ENCODE assay signal across 9 cellular contexts in genomic region chr5:31638286-31638685, GRCh38. TPM values are rescaled to one million over a fixed set of nuclear protein-coding genes. Genes with fewer than 3 reads are reported as not detected.
DNase-seq lines count a peak whose midpoint lies in the region; ATAC-seq and TF ChIP-seq lines count a peak whose summit lies in the region.
"Had no signal": no experiment of that assay in that cellular context is flagged by ENCODE, and none has a peak within 500 bp of the region (broad histone marks: within the 10 kb centered on the region; RNA-seq: fewer than 3 reads in every experiment).

No MANE protein-coding gene starts in this region.

- peak overlapping the region in 3 of 5 donors; percentile 53 to 60 (median 57) for H3K27ac ChIP-seq in adrenal gland
- peak overlapping the region in 1 of 4 donors; percentile 60 for H3K27ac ChIP-seq in tibial nerve

- H3K4me1 ChIP-seq in adrenal gland (replicated peaks in 1 of 2) (peaks cover 12 to 38% of the 10 kb centered on the region in 2 donors), tibial nerve (peaks cover 0 to 18% (median 4%) of the 10 kb centered on the region in 4 donors)

- ATAC-seq in GM18861 (IDR thresholded peaks at IDR 0.05; ENCODE audit: unreplicated experiment): peak; percentile 8
- peak; percentile 4 for ATAC-seq in HG03045 (IDR thresholded peaks at IDR 0.05; ENCODE audit: unreplicated experiment)
- no peak for ATAC-seq in left lobe of liver

- no peaks in the 10 kb centered on the region for H3K36me3 ChIP-seq in adrenal gland (replicated peaks in 1 of 2)
- no peaks in the 10 kb centered on the region for H3K36me3 ChIP-seq in tibial nerve

- TF ChIP-seq POLR2A in adrenal gland (IDR thresholded peaks at IDR 0.05): no peak
- no peak for TF ChIP-seq POLR2A in tibial nerve (IDR thresholded peaks at IDR 0.05)

- H3K27me3 ChIP-seq in adrenal gland: no peaks in the 10 kb centered on the region
- H3K27me3 ChIP-seq in tibial nerve: no peaks in the 10 kb centered on the region

- H3K9me3 ChIP-seq in adrenal gland (replicated peaks in 1 of 3): no peaks in the 10 kb centered on the region
- H3K9me3 ChIP-seq in tibial nerve: no peaks in the 10 kb centered on the region

- TF ChIP-seq EP300 in tibial nerve (IDR thresholded peaks at IDR 0.05): no peak

- H3K4me3 ChIP-seq in adrenal gland (peak overlapping the region in 2 of 4 donors; percentile 50 to 88), tibial nerve (peak overlapping the region; percentile 53 to 76 (median 61))

- intact Hi-C loops in adrenal gland (cut with DNase I): no loop called here

- DNase-seq in adrenal gland (peak; percentile 25 to 72 (median 55)), left lobe of liver (ENCODE audit: low spot score) (peak; percentile 50), tibial nerve (ENCODE audit: low spot score in 2 of 2) (peak in 1 of 2 donors; percentile 19), ACHN (no peak), SW480 (ENCODE audit: low spot score) (no peak), NCI-H2029 treated with DMSO at 0.1 percent for 48 hours (lab: John Stamatoyannopoulos, UW) (no peak)

- WGBS in adrenal gland, 4 donors: 8 to 22% (median 12%) methylated on average over 3 to 9 of the region's 9 CpGs
- WGBS in tibial nerve, 2 donors: 11 to 17% methylated on average over 9 of the region's 9 CpGs

- in situ Hi-C loops in ACHN (cut with HindIII; ENCODE audit: low pct_ligation_motif_present, low pct_unique_long_range_greater_than_20kb, low sequenced_read_pairs): no loop called here

- TF ChIP-seq CTCF in adrenal gland (IDR thresholded peaks at IDR 0.05): no peak
- TF ChIP-seq CTCF in tibial nerve (IDR thresholded peaks at IDR 0.05): no peak

RNA-seq across cellular contexts. Expression of gene PDZD2, which starts 0.6 kb away (rescaled TPM):
- 10 to 100 TPM in 2 of 8 donors, 1 to 10 TPM in 6; 4.8 to 10.3 (median 8.4) TPM for total RNA-seq in adrenal gland
- polyA plus RNA-seq in adrenal gland: 1 to 10 TPM; 2.2 to 4.3 (median 3.1) TPM
- total RNA-seq in left lobe of liver: 0.63 TPM
- 100 to 1,000 TPM; 102 to 153 (median 117) TPM for total RNA-seq in tibial nerve
- total RNA-seq: T-helper 2 cell treated with Interferon-gamma antibody and Interleukin-4, amounts not matched to agents 100 ng/mL and 5 ng/mL, for 36 hours had no signal

Comparison
In these comparisons a context has a peak if more than half of its experiments do, and no peak if none do; other contexts are left out.
1. DNase-seq: peak in adrenal gland (7 of 7) and left lobe of liver (single experiment); none in ACHN (single experiment), SW480 (single experiment) and NCI-H2029 treated with DMSO at 0.1 percent for 48 hours (single experiment).
2. RNA of gene PDZD2, which starts 0.6 kb away (total RNA-seq): 102 to 153 TPM in tibial nerve; 4.8 to 10.3 TPM in adrenal gland and 0.63 TPM in left lobe of liver (single experiment); every median in the first group is over 4 times any median in the second.